Comparison of ENCODE assay signal across 8 cellular contexts in the genomic region with DNA sequence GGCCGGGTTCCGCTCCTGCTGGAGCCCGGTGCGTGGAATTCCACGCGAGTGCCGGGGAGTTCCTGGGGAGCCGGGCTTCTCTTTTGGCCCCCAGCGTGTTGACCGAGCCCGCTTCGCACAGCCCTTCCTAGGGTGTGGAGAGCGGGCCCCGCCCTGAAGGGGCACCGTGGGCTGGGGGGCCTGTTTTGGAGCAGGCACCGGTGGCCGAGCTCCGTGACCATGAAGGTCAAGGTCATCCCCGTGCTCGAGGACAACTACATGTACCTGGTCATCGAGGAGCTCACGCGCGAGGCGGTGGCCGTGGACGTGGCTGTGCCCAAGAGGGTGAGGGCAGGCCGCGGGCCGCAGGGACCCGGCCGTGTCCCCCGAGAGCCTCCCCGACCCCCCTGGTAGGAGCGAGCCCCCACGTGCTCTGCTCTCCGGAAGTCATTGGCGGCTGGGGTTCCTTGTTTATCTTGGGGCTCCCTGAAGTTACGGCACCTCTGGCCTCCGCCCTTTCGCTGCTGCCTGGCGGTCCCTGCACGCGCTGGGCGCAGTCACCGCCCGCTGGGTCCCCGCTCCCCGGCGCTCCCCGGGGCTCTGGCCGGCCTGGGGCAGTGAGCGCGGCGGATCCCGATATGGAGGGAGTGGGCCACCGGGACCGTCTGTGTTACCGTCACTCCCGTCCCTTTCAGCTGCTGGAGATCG. TPM values are rescaled to one million over a fixed set of nuclear protein-coding genes. Genes with fewer than 3 reads are reported as not detected.
A peak's percentile ranks its signal among the peaks of the same experiment; 100 is the strongest.
DNase-seq lines count a peak whose midpoint lies in the region; ATAC-seq and TF ChIP-seq lines count a peak whose summit lies in the region.

No MANE protein-coding gene starts in this region.

- POLR2A ChIA-PET in HEK293 (lab: Yijun Ruan, JAX): interaction anchor here (1.0 to 1.8 kb wide), 9 partner anchors 8 to 61 kb away, joined by 3 to 11 read pairs (median 4); partner anchors contain the start of genes CHTF18, METRN, RPUSD1 and WDR24
- POLR2A ChIA-PET in activated CD4-positive, alpha-beta memory T cell treated with anti-CD3 and anti-CD28 coated beads for 36 hours (lab: Charles Lee): interaction anchor here (1.6 to 3.2 kb wide), 3 partner anchors 12 to 61 kb away, joined by 5 to 9 read pairs (median 8); partner anchors contain the start of genes CHTF18, CIAO3 and RPUSD1

- no peaks in the 10 kb centered on the region for H3K27me3 Mint-ChIP-seq in activated CD4-positive, alpha-beta memory T cell treated with anti-CD3 and anti-CD28 coated beads for 36 hours
- no peaks in the 10 kb centered on the region for H3K27me3 Mint-ChIP-seq in stimulated activated naive B cell treated with anti-CD40 and anti-IgM and Interleukin-4, amounts not matched to agents 10 μg/mL and 1 μg/mL and 100 μg/mL, for 72 hours

- peak overlapping the region; percentile 48 for H3K4me3 Mint-ChIP-seq in activated CD4-positive, alpha-beta memory T cell treated with anti-CD3 and anti-CD28 coated beads for 36 hours
- peak overlapping the region; percentile 71 to 73 for H3K4me3 Mint-ChIP-seq in stimulated activated naive B cell treated with anti-CD40 and anti-IgM and Interleukin-4, amounts not matched to agents 10 μg/mL and 1 μg/mL and 100 μg/mL, for 72 hours

- H3K9me3 Mint-ChIP-seq in activated CD4-positive, alpha-beta memory T cell treated with anti-CD3 and anti-CD28 coated beads for 36 hours: no peaks in the 10 kb centered on the region
- H3K9me3 Mint-ChIP-seq in stimulated activated naive B cell treated with anti-CD40 and anti-IgM and Interleukin-4, amounts not matched to agents 10 μg/mL and 1 μg/mL and 100 μg/mL, for 72 hours: no peaks in the 10 kb centered on the region

- DNase-seq in CD1c-positive myeloid dendritic cell (ENCODE audit: extremely low spot score): peak; percentile 58
- no peak for DNase-seq in activated CD4-positive, alpha-beta memory T cell treated with anti-CD3 and anti-CD28 coated beads for 36 hours
- no peak for DNase-seq in right atrium auricular region (ENCODE audit: low spot score)
- no peak for DNase-seq in stimulated activated naive B cell treated with anti-CD40 and anti-IgM and Interleukin-4, amounts not matched to agents 10 μg/mL and 1 μg/mL and 100 μg/mL, for 72 hours
- no peak for DNase-seq in SW480 (ENCODE audit: low spot score)
- DNase-seq in HuH-7.5 (ENCODE audit: low spot score): no peak
- no peak for DNase-seq in stimulated activated CD8-positive, alpha-beta memory T cell treated with anti-CD3 and anti-CD28 coated beads, Interleukin-4, amount 100 ng/mL, for 48 hours

- H3K9me3 ChIP-seq in HEK293 (ENCODE audit: control insufficient read depth, insufficient read depth, low read depth, low read length) (no peaks in the 10 kb centered on the region), right atrium auricular region (no peaks in the 10 kb centered on the region)

- H3K4me1 Mint-ChIP-seq in activated CD4-positive, alpha-beta memory T cell treated with anti-CD3 and anti-CD28 coated beads for 36 hours (ENCODE audit: low read depth): no peaks in the 10 kb centered on the region
- peaks cover 10 to 28% of the 10 kb centered on the region in 2 donors for H3K4me1 Mint-ChIP-seq in stimulated activated naive B cell treated with anti-CD40 and anti-IgM and Interleukin-4, amounts not matched to agents 10 μg/mL and 1 μg/mL and 100 μg/mL, for 72 hours

- H3K36me3 Mint-ChIP-seq in activated CD4-positive, alpha-beta memory T cell treated with anti-CD3 and anti-CD28 coated beads for 36 hours: no peaks in the 10 kb centered on the region
- H3K36me3 Mint-ChIP-seq in stimulated activated naive B cell treated with anti-CD40 and anti-IgM and Interleukin-4, amounts not matched to agents 10 μg/mL and 1 μg/mL and 100 μg/mL, for 72 hours: peaks cover 0 to 6% of the 10 kb centered on the region in 2 donors

- H3K27ac ChIP-seq in HEK293 (ENCODE audit: extremely low read depth, low read depth, low read length) (peak overlapping the region; percentile 11; the same call in 1 of the 2 replicates), right atrium auricular region (peak overlapping the region in 1 of 2 donors; percentile 44)

- TF ChIP-seq CTCF in HEK293 (tag by site-specific recombination; IDR thresholded peaks at IDR 0.05): no peak
- no peak for TF ChIP-seq CTCF in right atrium auricular region (IDR thresholded peaks at IDR 0.05)

- no peaks in the 10 kb centered on the region for H3K27me3 ChIP-seq in right atrium auricular region

- peak; percentile 20 to 28 for ATAC-seq in stimulated activated naive B cell treated with anti-CD40 and anti-IgM and Interleukin-4, amounts not matched to agents 10 μg/mL and 1 μg/mL and 100 μg/mL, for 72 hours (replicated peaks)

- peaks cover 4% of the 10 kb centered on the region; the same call in 1 of the 2 replicates for H3K4me1 ChIP-seq in HEK293 (ENCODE audit: control insufficient read depth, insufficient read depth, low read length)
- H3K4me1 ChIP-seq in right atrium auricular region: peaks cover 0 to 29% of the 10 kb centered on the region in 2 donors

- H3K36me3 ChIP-seq in HEK293 (ENCODE audit: control insufficient read depth in 2 of 2, insufficient read depth in 1 of 2, low read length in 2 of 2): peaks cover under 1 to 20% of the 10 kb centered on the region in 2 experiments; a peak in 2 of 3 replicates
- H3K36me3 ChIP-seq in right atrium auricular region: peaks cover 12% of the 10 kb centered on the region

- H3K4me3 ChIP-seq in HEK293 (ENCODE audit: low read depth, low read length) (peak overlapping the region; percentile 15), right atrium auricular region (peak overlapping the region; percentile 54 to 61)

- intact Hi-C loops in activated CD4-positive, alpha-beta memory T cell treated with anti-CD3 and anti-CD28 coated beads for 36 hours (cut with micrococcal nuclease): no loop called here

- H3K27ac Mint-ChIP-seq in activated CD4-positive, alpha-beta memory T cell treated with anti-CD3 and anti-CD28 coated beads for 36 hours: no peak overlapping the region
- peak overlapping the region; percentile 51 for H3K27ac Mint-ChIP-seq in stimulated activated naive B cell treated with anti-CD40 and anti-IgM and Interleukin-4, amounts not matched to agents 10 μg/mL and 1 μg/mL and 100 μg/mL, for 72 hours

- CTCF ChIA-PET in HEK293 (lab: Yijun Ruan, JAX): interaction anchor here (1.6 kb wide), 1 partner anchor 16 kb away, joined by 5 read pairs; no protein-coding TSS in a partner anchor
- CTCF ChIA-PET in activated CD4-positive, alpha-beta memory T cell treated with anti-CD3 and anti-CD28 coated beads for 36 hours (lab: Charles Lee): interaction anchor here (0.9 to 5.5 kb wide), 3 partner anchors 7 to 58 kb away, joined by 3 to 33 read pairs (median 11); partner anchors contain the start of genes ANTKMT and METRN

TF ChIP-seq in HEK293, 187 proteins besides CTCF, POLR2A, EP300 and RAD21 (continues in another document):
- TF ChIP-seq PRDM1 (tag by site-specific recombination; IDR thresholded peaks at IDR 0.05) (no peak), ZNF571 (tag by site-specific recombination; IDR thresholded peaks at IDR 0.05) (no peak), KLF8 (tag by site-specific recombination; IDR thresholded peaks at IDR 0.05) (peak; percentile 75; the same call in 1 of the 2 replicates), ZBTB49 (tag by site-specific recombination; IDR thresholded peaks at IDR 0.05; ENCODE audit: low read depth) (no peak), ZNF549 (tag by site-specific recombination; IDR thresholded peaks at IDR 0.05) (no peak), ZEB2 (tag by site-specific recombination; IDR thresholded peaks at IDR 0.05) (peak; percentile 82), ZNF776 (tag by site-specific recombination; IDR thresholded peaks at IDR 0.05; ENCODE audit: borderline replicate concordance) (no peak), ZNF248 (tag by site-specific recombination; IDR thresholded peaks at IDR 0.05) (no peak)

RNA-seq across cellular contexts. Expression of gene HAGHL, which starts 0.5 kb away (rescaled TPM):
- 10 to 100 TPM; 14.2 to 15.2 TPM for total RNA-seq in activated CD4-positive, alpha-beta memory T cell treated with anti-CD3 and anti-CD28 coated beads for 36 hours
- total RNA-seq in right atrium auricular region: 1 to 10 TPM; 9.6 to 9.7 TPM

RNA-seq across cellular contexts. Expression of gene CCDC78, which starts 1.2 kb away (rescaled TPM):
- 1 to 10 TPM; 3.3 to 4.2 TPM for total RNA-seq in activated CD4-positive, alpha-beta memory T cell treated with anti-CD3 and anti-CD28 coated beads for 36 hours
- total RNA-seq in right atrium auricular region: under 1 TPM; 0.43 to 0.56 TPM

RNA-seq across cellular contexts. Expression of gene ANTKMT, which starts 6.5 kb away (rescaled TPM):
- total RNA-seq in activated CD4-positive, alpha-beta memory T cell treated with anti-CD3 and anti-CD28 coated beads for 36 hours: 10 to 100 TPM; 31.2 to 34.9 TPM
- total RNA-seq in right atrium auricular region: 10 to 100 TPM; 36.5 to 37.5 TPM

RNA-seq across cellular contexts. Expression of gene METRN, which starts 12.5 kb away (rescaled TPM):
- 10 to 100 TPM; 14.6 to 16.0 TPM for total RNA-seq in activated CD4-positive, alpha-beta memory T cell treated with anti-CD3 and anti-CD28 coated beads for 36 hours
- 10 to 100 TPM; 58.9 to 61.3 TPM for total RNA-seq in right atrium auricular region

RNA-seq across cellular contexts. Expression of gene CIAO3, which starts 13.4 kb away (rescaled TPM):
- total RNA-seq in activated CD4-positive, alpha-beta memory T cell treated with anti-CD3 and anti-CD28 coated beads for 36 hours: 10 to 100 TPM; 31.8 to 32.2 TPM
- total RNA-seq in right atrium auricular region: 10 to 100 TPM; 23.3 to 25.5 TPM
